Comparison of ENCODE assay signal across 13 cellular contexts in genomic region chr15:78316211-78317077, GRCh38. TPM values are rescaled to one million over a fixed set of nuclear protein-coding genes. Genes with fewer than 3 reads are reported as not detected.
DNase-seq lines count a peak whose midpoint lies in the region; ATAC-seq and TF ChIP-seq lines count a peak whose summit lies in the region.
"Had no signal": no experiment of that assay in that cellular context is flagged by ENCODE, and none has a peak within 500 bp of the region (broad histone marks: within the 10 kb centered on the region; RNA-seq: fewer than 3 reads in every experiment).

No MANE protein-coding gene starts in this region.

- no peak for TF ChIP-seq CTCF in prostate gland (IDR thresholded peaks at IDR 0.05)
- no peak for TF ChIP-seq CTCF in osteocyte (IDR thresholded peaks at IDR 0.05)

- H3K27ac Mint-ChIP-seq in activated CD4-positive, alpha-beta T cell treated with anti-CD3 and anti-CD28 coated beads for 36 hours: no peak overlapping the region
- no peak overlapping the region for H3K27ac Mint-ChIP-seq in activated CD4-positive, alpha-beta T cell treated with anti-CD3 and anti-CD28 coated beads, Interleukin-2, amount 10 ng/mL, durations not matched to agents 24 days and 14 days
- no peak overlapping the region for H3K27ac Mint-ChIP-seq in osteocyte (ENCODE audit: unreplicated experiment)
- H3K27ac Mint-ChIP-seq: HFFc6 had no signal

- peak; percentile 24 for DNase-seq in activated CD4-positive, alpha-beta T cell treated with anti-CD3 and anti-CD28 coated beads for 36 hours
- DNase-seq in activated CD4-positive, alpha-beta T cell treated with anti-CD3 and anti-CD28 coated beads, Interleukin-2, amount 10 ng/mL, durations not matched to agents 24 days and 14 days: no peak
- no peak for DNase-seq in prostate gland (ENCODE audit: low spot score)
- no peak for DNase-seq in NOMO-1 (lab: John Stamatoyannopoulos, UW; ENCODE audit: unreplicated experiment in 2 of 2)
- no peak for DNase-seq in NCI-H187 (lab: John Stamatoyannopoulos, UW)
- DNase-seq in osteocyte (ENCODE audit: extremely low spot score, unreplicated experiment): no peak
- DNase-seq: activated CD4-positive, alpha-beta T cell treated with anti-CD3 and anti-CD28 coated beads, Interleukin-2, amount 50 U/mL, for 1 hour; IMR-90 had no signal

- CTCF ChIA-PET in activated CD4-positive, alpha-beta T cell treated with anti-CD3 and anti-CD28 coated beads for 36 hours (lab: Charles Lee): no interaction called here

- TF ChIP-seq POLR2A in prostate gland (IDR thresholded peaks at IDR 0.05): no peak

- H3K9me3 Mint-ChIP-seq in activated CD4-positive, alpha-beta T cell treated with anti-CD3 and anti-CD28 coated beads for 36 hours (ENCODE audit: low read depth): no peaks in the 10 kb centered on the region
- H3K9me3 Mint-ChIP-seq in activated CD4-positive, alpha-beta T cell treated with anti-CD3 and anti-CD28 coated beads, Interleukin-2, amount 10 ng/mL, durations not matched to agents 24 days and 14 days: no peaks in the 10 kb centered on the region
- no peaks in the 10 kb centered on the region for H3K9me3 Mint-ChIP-seq in osteocyte (ENCODE audit: unreplicated experiment)
- H3K9me3 Mint-ChIP-seq: HFFc6 had no signal

- no peaks in the 10 kb centered on the region for H3K36me3 ChIP-seq in mesodermal cell (ENCODE audit: control insufficient read depth, insufficient read depth, low read length)
- no peaks in the 10 kb centered on the region for H3K36me3 ChIP-seq in prostate gland
- H3K36me3 ChIP-seq: pancreas had no signal

- H3K36me3 Mint-ChIP-seq in activated CD4-positive, alpha-beta T cell treated with anti-CD3 and anti-CD28 coated beads for 36 hours (ENCODE audit: low read depth): no peaks in the 10 kb centered on the region
- H3K36me3 Mint-ChIP-seq in activated CD4-positive, alpha-beta T cell treated with anti-CD3 and anti-CD28 coated beads, Interleukin-2, amount 10 ng/mL, durations not matched to agents 24 days and 14 days (ENCODE audit: low read depth): no peaks in the 10 kb centered on the region
- H3K36me3 Mint-ChIP-seq in osteocyte (ENCODE audit: unreplicated experiment): no peaks in the 10 kb centered on the region

- H3K27ac ChIP-seq in angular gyrus (ENCODE audit: low read depth, low read length): peak overlapping the region; percentile 54
- H3K27ac ChIP-seq in mesodermal cell (ENCODE audit: low read depth, low read length, severe bottlenecking): peak overlapping the region; percentile 72
- no peak overlapping the region for H3K27ac ChIP-seq in prostate gland
- H3K27ac ChIP-seq: pancreas had no signal

- intact Hi-C loops in activated CD4-positive, alpha-beta T cell treated with anti-CD3 and anti-CD28 coated beads for 36 hours (cut with DNase I, micrococcal nuclease): no loop called here
- intact Hi-C loops in activated CD4-positive, alpha-beta T cell treated with anti-CD3 and anti-CD28 coated beads, Interleukin-2, amount 10 ng/mL, durations not matched to agents 24 days and 14 days (cut with micrococcal nuclease): no loop called here
- intact Hi-C loops in prostate gland (cut with DNase I): no loop called here

- POLR2A ChIA-PET in activated CD4-positive, alpha-beta T cell treated with anti-CD3 and anti-CD28 coated beads for 36 hours (lab: Charles Lee): interaction anchor here (0.6 kb wide), 1 partner anchor 14 kb away, joined by 3 read pairs; no protein-coding TSS in a partner anchor

- no peaks in the 10 kb centered on the region for H3K27me3 Mint-ChIP-seq in activated CD4-positive, alpha-beta T cell treated with anti-CD3 and anti-CD28 coated beads for 36 hours
- peaks cover 1% of the 10 kb centered on the region for H3K27me3 Mint-ChIP-seq in activated CD4-positive, alpha-beta T cell treated with anti-CD3 and anti-CD28 coated beads, Interleukin-2, amount 10 ng/mL, durations not matched to agents 24 days and 14 days
- H3K27me3 Mint-ChIP-seq in osteocyte (ENCODE audit: unreplicated experiment): no peaks in the 10 kb centered on the region

- no peak overlapping the region for H3K4me3 Mint-ChIP-seq in activated CD4-positive, alpha-beta T cell treated with anti-CD3 and anti-CD28 coated beads for 36 hours
- no peak overlapping the region for H3K4me3 Mint-ChIP-seq in activated CD4-positive, alpha-beta T cell treated with anti-CD3 and anti-CD28 coated beads, Interleukin-2, amount 10 ng/mL, durations not matched to agents 24 days and 14 days
- H3K4me3 Mint-ChIP-seq in osteocyte (ENCODE audit: unreplicated experiment): no peak overlapping the region
- H3K4me3 Mint-ChIP-seq: HFFc6 had no signal

- no peak overlapping the region for H3K4me3 ChIP-seq in mesodermal cell (ENCODE audit: extremely low read depth, insufficient read depth, low read length, poor library complexity, severe bottlenecking)
- H3K4me3 ChIP-seq in prostate gland: no peak overlapping the region
- H3K4me3 ChIP-seq: pancreas had no signal

- no peaks in the 10 kb centered on the region for H3K4me1 Mint-ChIP-seq in activated CD4-positive, alpha-beta T cell treated with anti-CD3 and anti-CD28 coated beads for 36 hours
- H3K4me1 Mint-ChIP-seq in activated CD4-positive, alpha-beta T cell treated with anti-CD3 and anti-CD28 coated beads, Interleukin-2, amount 10 ng/mL, durations not matched to agents 24 days and 14 days: no peaks in the 10 kb centered on the region
- H3K4me1 Mint-ChIP-seq in osteocyte (ENCODE audit: unreplicated experiment): peaks cover under 1% of the 10 kb centered on the region

- H3K9me3 ChIP-seq in mesodermal cell (ENCODE audit: control insufficient read depth, low read length) (no peaks in the 10 kb centered on the region), prostate gland (no peaks in the 10 kb centered on the region)
- H3K9me3 ChIP-seq: pancreas had no signal

- H3K4me1 ChIP-seq in mesodermal cell (ENCODE audit: control insufficient read depth, insufficient read depth, low read length, poor library complexity, severe bottlenecking): peaks cover 3% of the 10 kb centered on the region
- H3K4me1 ChIP-seq in prostate gland (replicated peaks): no peaks in the 10 kb centered on the region
- H3K4me1 ChIP-seq: pancreas had no signal

- no peak for ATAC-seq in activated CD4-positive, alpha-beta T cell treated with anti-CD3 and anti-CD28 coated beads for 36 hours

- 50 to 64% methylated on average over 8 to 17 of the region's 19 CpGs for WGBS in mesodermal cell (ENCODE audit: insufficient coverage in 2 of 2), 2 experiments
- 59% methylated on average over 19 of the region's 19 CpGs for WGBS in prostate gland

- H3K27me3 ChIP-seq in prostate gland (replicated peaks; ENCODE audit: insufficient read depth): no peaks in the 10 kb centered on the region
- H3K27me3 ChIP-seq: pancreas had no signal

RNA-seq across cellular contexts. Expression of gene SKIC8, which starts 17.0 kb away (rescaled TPM):
- 10 to 100 TPM; 39.2 to 52.6 TPM for total RNA-seq in activated CD4-positive, alpha-beta T cell treated with anti-CD3 and anti-CD28 coated beads for 36 hours
- 57.6 and 62.2 TPM in 2 replicates for total RNA-seq in activated CD4-positive, alpha-beta T cell treated with anti-CD3 and anti-CD28 coated beads, Interleukin-2, amount 10 ng/mL, durations not matched to agents 24 days and 14 days
- polyA plus RNA-seq in mesodermal cell (2013, experiment 1 of 2): 50.5 TPM
- 52.4 TPM for polyA plus RNA-seq in mesodermal cell (2013, experiment 2 of 2)
- total RNA-seq in prostate gland (100 to 1,000 TPM in 1 of 2 donors, 10 to 100 TPM in 1; 58.1 to 109 TPM), osteocyte (40.3 and 46.5 TPM in 2 replicates)

RNA-seq across cellular contexts. Expression of gene CRABP1, which starts 23.7 kb away (rescaled TPM):
- total RNA-seq in activated CD4-positive, alpha-beta T cell treated with anti-CD3 and anti-CD28 coated beads for 36 hours: under 1 TPM; 0.90 to 0.96 TPM
- total RNA-seq in activated CD4-positive, alpha-beta T cell treated with anti-CD3 and anti-CD28 coated beads, Interleukin-2, amount 10 ng/mL, durations not matched to agents 24 days and 14 days: not detected in 2 replicates
- polyA plus RNA-seq in mesodermal cell (2013, experiment 1 of 2): 232 TPM
- polyA plus RNA-seq in mesodermal cell (2013, experiment 2 of 2): 195 TPM
- total RNA-seq in prostate gland: not detected
- 3.6 and 5.2 TPM in 2 replicates for total RNA-seq in osteocyte
- total RNA-seq: fibroblast of villous mesenchyme, HFFc6, IMR-90 had no signal
- polyA plus RNA-seq: IMR-90 had no signal

RNA-seq across cellular contexts. Expression of gene DNAJA4, which starts 52.1 kb away (rescaled TPM):
- total RNA-seq in activated CD4-positive, alpha-beta T cell treated with anti-CD3 and anti-CD28 coated beads for 36 hours: 10 to 100 TPM; 38.6 to 41.5 TPM
- total RNA-seq in activated CD4-positive, alpha-beta T cell treated with anti-CD3 and anti-CD28 coated beads, Interleukin-2, amount 10 ng/mL, durations not matched to agents 24 days and 14 days: 74.1 and 75.9 TPM in 2 replicates
- polyA plus RNA-seq in mesodermal cell (2013, experiment 1 of 2): 2.0 TPM
- 2.0 TPM for polyA plus RNA-seq in mesodermal cell (2013, experiment 2 of 2)
- total RNA-seq in prostate gland (10 to 100 TPM; 32.1 to 43.7 TPM), osteocyte (not detected in 2 replicates)

Comparison
In these comparisons a context has a peak if more than half of its experiments do, and no peak if none do; other contexts are left out.
1. H3K27ac ChIP-seq: peak in angular gyrus (single experiment) and mesodermal cell (single experiment); none in prostate gland (0 of 2).
2. RNA of gene DNAJA4, which starts 52.1 kb away (total RNA-seq): 74.1 to 75.9 TPM in activated CD4-positive, alpha-beta T cell treated with anti-CD3 and anti-CD28 coated beads, Interleukin-2, amount 10 ng/mL, durations not matched to agents 24 days and 14 days, 32.1 to 43.7 TPM in prostate gland and 38.6 to 41.5 TPM in activated CD4-positive, alpha-beta T cell treated with anti-CD3 and anti-CD28 coated beads for 36 hours; not detected in osteocyte; every median in the first group is over 10 times any median in the second.